Comparison of ENCODE assay signal across 9 cellular contexts in genomic region chr2:239151201-239152131, GRCh38.
DNase-seq lines count a peak whose midpoint lies in the region; ATAC-seq, FAIRE-seq and TF ChIP-seq lines count a peak whose summit lies in the region.
"Had no signal": no experiment of that assay in that cellular context is flagged by ENCODE, and none has a peak within 500 bp of the region (broad histone marks: within the 10 kb centered on the region; RNA-seq: fewer than 3 reads in every experiment).

No MANE protein-coding gene starts in this region.

- peak; percentile 16 for DNase-seq in activated naive CD4-positive, alpha-beta T cell treated with anti-CD3 and anti-CD28 coated beads, Interleukin-2, amount 10 ng/mL, durations not matched to agents 7 days and 5 days
- DNase-seq in activated naive CD4-positive, alpha-beta T cell treated with Interleukin-2 at 50 U/mL for 16 hours: no peak
- peak; percentile 21 for DNase-seq in fibroblast of the aortic adventitia (ENCODE audit: low read depth)
- peak in 1 of 10 donors; percentile 6 for DNase-seq in naive thymus-derived CD8-positive, alpha-beta T cell
- peak; percentile 46 for DNase-seq in upper lobe of right lung
- DNase-seq in D721Med (ENCODE audit: insufficient read length, low spot score): no peak
- DNase-seq in NCI-H2196 treated with DMSO at 0.1 percent for 48 hours (lab: John Stamatoyannopoulos, UW; ENCODE audit: unreplicated experiment): no peak

- peaks cover 78% of the 10 kb centered on the region for H3K36me3 Mint-ChIP-seq in activated naive CD4-positive, alpha-beta T cell treated with anti-CD3 and anti-CD28 coated beads, Interleukin-2, amount 10 ng/mL, durations not matched to agents 7 days and 5 days
- peaks cover 25 to 60% (median 51%) of the 10 kb centered on the region in 3 donors for H3K36me3 Mint-ChIP-seq in naive thymus-derived CD8-positive, alpha-beta T cell

- H3K27me3 ChIP-seq in upper lobe of right lung: no peaks in the 10 kb centered on the region

- peaks cover 58% of the 10 kb centered on the region for H3K36me3 ChIP-seq in upper lobe of right lung

- FAIRE-seq in D721Med (lab: Jason Lieb, UNC): no peak
- FAIRE-seq: GM12878 had no signal

- peak overlapping the region; percentile 93 for H3K27ac Mint-ChIP-seq in activated naive CD4-positive, alpha-beta T cell treated with anti-CD3 and anti-CD28 coated beads, Interleukin-2, amount 10 ng/mL, durations not matched to agents 7 days and 5 days
- peak overlapping the region; percentile 81 to 97 (median 92) for H3K27ac Mint-ChIP-seq in naive thymus-derived CD8-positive, alpha-beta T cell

- H3K9me3 ChIP-seq in upper lobe of right lung: no peaks in the 10 kb centered on the region

- CTCF ChIA-PET in activated naive CD4-positive, alpha-beta T cell treated with anti-CD3 and anti-CD28 coated beads, Interleukin-2, amount 10 ng/mL, durations not matched to agents 7 days and 5 days (lab: Charles Lee): no interaction called here

- H3K27ac ChIP-seq in upper lobe of right lung: no peak overlapping the region

- H3K27me3 Mint-ChIP-seq in activated naive CD4-positive, alpha-beta T cell treated with anti-CD3 and anti-CD28 coated beads, Interleukin-2, amount 10 ng/mL, durations not matched to agents 7 days and 5 days: no peaks in the 10 kb centered on the region
- no peaks in the 10 kb centered on the region for H3K27me3 Mint-ChIP-seq in naive thymus-derived CD8-positive, alpha-beta T cell

- H3K4me1 Mint-ChIP-seq in activated naive CD4-positive, alpha-beta T cell treated with anti-CD3 and anti-CD28 coated beads, Interleukin-2, amount 10 ng/mL, durations not matched to agents 7 days and 5 days: peaks cover 26% of the 10 kb centered on the region
- peaks cover 12 to 28% (median 19%) of the 10 kb centered on the region in 4 donors for H3K4me1 Mint-ChIP-seq in naive thymus-derived CD8-positive, alpha-beta T cell

- intact Hi-C loops in upper lobe of right lung (cut with DNase I): no loop called here

- POLR2A ChIA-PET in naive thymus-derived CD8-positive, alpha-beta T cell (lab: Charles Lee): interaction anchor here (0.9 kb wide), 1 partner anchor 140 kb away, joined by 3 read pairs; no protein-coding TSS in a partner anchor

- peaks cover 18% of the 10 kb centered on the region for H3K9me3 Mint-ChIP-seq in activated naive CD4-positive, alpha-beta T cell treated with anti-CD3 and anti-CD28 coated beads, Interleukin-2, amount 10 ng/mL, durations not matched to agents 7 days and 5 days
- H3K9me3 Mint-ChIP-seq in naive thymus-derived CD8-positive, alpha-beta T cell: peaks cover 6 to 20% (median 10%) of the 10 kb centered on the region in 9 donors

- no peaks in the 10 kb centered on the region for H3K4me1 ChIP-seq in upper lobe of right lung

- ATAC-seq in naive thymus-derived CD8-positive, alpha-beta T cell: no peak
- ATAC-seq in upper lobe of right lung (no peak), HG03045 (IDR thresholded peaks at IDR 0.05; ENCODE audit: unreplicated experiment) (no peak)
- ATAC-seq: GM12878 had no signal

- no peak for TF ChIP-seq CTCF in fibroblast of the aortic adventitia (IDR thresholded peaks at IDR 0.05; ENCODE audit: insufficient read depth, low read length)
- TF ChIP-seq CTCF in upper lobe of right lung (IDR thresholded peaks at IDR 0.05): no peak
- TF ChIP-seq CTCF in D721Med (IDR thresholded peaks at IDR 0.05; ENCODE audit: insufficient read depth, missing control alignments): no peak

- H3K4me3 ChIP-seq in fibroblast of the aortic adventitia (ENCODE audit: low read depth, low read length) (no peak overlapping the region), upper lobe of right lung (no peak overlapping the region)
- H3K4me3 ChIP-seq: GM12878 had no signal

- no peak overlapping the region for H3K4me3 Mint-ChIP-seq in activated naive CD4-positive, alpha-beta T cell treated with anti-CD3 and anti-CD28 coated beads, Interleukin-2, amount 10 ng/mL, durations not matched to agents 7 days and 5 days
- peak overlapping the region in 2 of 10 donors; percentile 37 to 52 for H3K4me3 Mint-ChIP-seq in naive thymus-derived CD8-positive, alpha-beta T cell

Comparison
In these comparisons a context has a peak if more than half of its experiments do, and no peak if none do; other contexts are left out.
1. DNase-seq: peak in activated naive CD4-positive, alpha-beta T cell treated with anti-CD3 and anti-CD28 coated beads, Interleukin-2, amount 10 ng/mL, durations not matched to agents 7 days and 5 days (single experiment), fibroblast of the aortic adventitia (single experiment) and upper lobe of right lung (single experiment); none in activated naive CD4-positive, alpha-beta T cell treated with Interleukin-2 at 50 U/mL for 16 hours (single experiment), D721Med (single experiment) and NCI-H2196 treated with DMSO at 0.1 percent for 48 hours (single experiment).